In genomic region chr9:137113385-137114159, GRCh38 we compare ENCODE assay signal across 8 cellular contexts. TPM values are rescaled to one million over a fixed set of nuclear protein-coding genes. Genes with fewer than 3 reads are reported as not detected.
DNase-seq lines count a peak whose midpoint lies in the region; ATAC-seq and TF ChIP-seq lines count a peak whose summit lies in the region.

No MANE protein-coding gene starts in this region.

- H3K36me3 Mint-ChIP-seq in Calu3 (ENCODE audit: insufficient read depth, unreplicated experiment) (peaks cover 17% of the 10 kb centered on the region), chondrocyte (ENCODE audit: low read depth) (peaks cover 2% of the 10 kb centered on the region)

- H3K27ac ChIP-seq in PC-3 (ENCODE audit: low read length) (no peak overlapping the region), sigmoid colon (no peak overlapping the region), foreskin keratinocyte (no peak overlapping the region)

- H3K36me3 ChIP-seq in PC-3 (ENCODE audit: low read depth, low read length) (no peaks in the 10 kb centered on the region), sigmoid colon (peaks cover 10 to 43% (median 22%) of the 10 kb centered on the region in 4 donors)

- no peak for DNase-seq in Calu3
- DNase-seq in PC-3 = no peak
- no peak for DNase-seq in chondrocyte (ENCODE audit: low spot score)
- DNase-seq in sigmoid colon = peak; percentile 62
- DNase-seq in putamen (ENCODE audit: low spot score) = no peak
- DNase-seq in foreskin keratinocyte = no peak

- H3K4me3 Mint-ChIP-seq in Calu3 (ENCODE audit: low read depth, unreplicated experiment) = peak overlapping the region; percentile 40
- H3K4me3 Mint-ChIP-seq in chondrocyte (ENCODE audit: unreplicated experiment) = peak overlapping the region; percentile 63

- H3K4me3 ChIP-seq in PC-3 (ENCODE audit: low read length) (no peak overlapping the region), sigmoid colon (peak overlapping the region; percentile 16 to 80 (median 68))

- intact Hi-C loops in Calu3 (cut with micrococcal nuclease; ENCODE audit: unreplicated experiment) = no loop called here
- intact Hi-C loops in PC-3 (cut with micrococcal nuclease) = no loop called here
- intact Hi-C loops in sigmoid colon (cut with DNase I) = loop anchor here (2.0 kb wide), 2 partner anchors 27 to 109 kb away; partner anchors contain the start of genes MAN1B1 and RNF208

- no peaks in the 10 kb centered on the region for H3K9me3 ChIP-seq in PC-3 (ENCODE audit: low read length)
- H3K9me3 ChIP-seq in sigmoid colon = no peaks in the 10 kb centered on the region

- no peak overlapping the region for H3K9ac ChIP-seq in PC-3 (ENCODE audit: low read length)

- TF ChIP-seq POLR2A in sigmoid colon (IDR thresholded peaks at IDR 0.05) = no peak

- POLR2A ChIA-PET in PC-3 (lab: Charles Lee; ENCODE audit: unreplicated experiment) = no interaction called here

- peak overlapping the region; percentile 31 for H3K4me2 ChIP-seq in PC-3 (ENCODE audit: low read length)

- H3K4me1 ChIP-seq in PC-3 (ENCODE audit: insufficient read depth, low read length) (0 out of 2 replicates have a peak, but pooled peaks cover 5% of the 10 kb centered on the region), sigmoid colon (peaks cover 0 to 18% (median 14%) of the 10 kb centered on the region in 4 donors), foreskin keratinocyte (no peaks in the 10 kb centered on the region)

- H4K20me1 ChIP-seq in PC-3 (ENCODE audit: low read length) = no peaks in the 10 kb centered on the region

- H3K27ac Mint-ChIP-seq in Calu3 (ENCODE audit: unreplicated experiment) (peak overlapping the region; percentile 39), chondrocyte (ENCODE audit: unreplicated experiment) (no peak overlapping the region)

- H3K79me2 ChIP-seq in PC-3 (ENCODE audit: low read length) = no peaks in the 10 kb centered on the region

- CTCF ChIA-PET in Calu3 (lab: Charles Lee) = no interaction called here
- CTCF ChIA-PET in PC-3 (lab: Charles Lee) = no interaction called here

- ATAC-seq in PC-3 (peak; percentile 15; the same call in 1 of the 2 replicates), HG03175 (IDR thresholded peaks at IDR 0.05; ENCODE audit: unreplicated experiment) (no peak), foreskin keratinocyte (no peak), GM21367 (IDR thresholded peaks at IDR 0.05; ENCODE audit: unreplicated experiment) (no peak)

- 28 to 44% methylated on average over 66 of the region's 66 CpGs for WGBS in sigmoid colon, 2 donors

- no peaks in the 10 kb centered on the region for H3F3A ChIP-seq in PC-3 (ENCODE audit: low read length, unreplicated experiment)

- no peaks in the 10 kb centered on the region for H3K9me3 Mint-ChIP-seq in Calu3 (ENCODE audit: low read depth, unreplicated experiment)
- H3K9me3 Mint-ChIP-seq in chondrocyte (ENCODE audit: low read depth) = no peaks in the 10 kb centered on the region

- H3K27me3 ChIP-seq in PC-3 (ENCODE audit: low read length) (no peaks in the 10 kb centered on the region), sigmoid colon (no peaks in the 10 kb centered on the region), foreskin keratinocyte (no peaks in the 10 kb centered on the region)

- BruUV-seq in Calu3 (replicated peaks; lab: Mats Ljungman, UMichigan) (no TSS peak), PC-3 (replicated peaks; lab: Mats Ljungman, UMichigan) (no TSS peak)

- H3K4me1 Mint-ChIP-seq in Calu3 (ENCODE audit: low read depth, unreplicated experiment) (no peaks in the 10 kb centered on the region), chondrocyte (ENCODE audit: low read depth) (peaks cover 3% of the 10 kb centered on the region)

- no peaks in the 10 kb centered on the region for H3K9me2 ChIP-seq in PC-3 (replicated peaks; ENCODE audit: low read length)

- no peak overlapping the region for H2AFZ ChIP-seq in PC-3 (ENCODE audit: low read length)

- TF ChIP-seq EP300 in sigmoid colon (IDR thresholded peaks at IDR 0.05) = no peak

- no peak for TF ChIP-seq CTCF in Calu3 (IDR thresholded peaks at IDR 0.05; ENCODE audit: unreplicated experiment)
- TF ChIP-seq CTCF in PC-3 (conservative IDR thresholded peaks at IDR 0.05; ENCODE audit: low read depth, low read length) = no peak
- TF ChIP-seq CTCF in chondrocyte (IDR thresholded peaks at IDR 0.05) = no peak
- TF ChIP-seq CTCF in sigmoid colon (IDR thresholded peaks at IDR 0.05) = no peak
- no peak for TF ChIP-seq CTCF in foreskin keratinocyte (conservative IDR thresholded peaks at IDR 0.05)

- H3K27me3 Mint-ChIP-seq in Calu3 (ENCODE audit: unreplicated experiment) (peaks cover 14% of the 10 kb centered on the region), chondrocyte (ENCODE audit: low read depth) (no peaks in the 10 kb centered on the region)

RNA-seq across cellular contexts. Expression of gene DPP7, which starts 1.0 kb away (rescaled TPM):
- total RNA-seq in Calu3 (2022) (51.6 and 76.8 TPM in 2 replicates), PC-3 (2014; rRNA removed) (101 and 103 TPM in 2 replicates), chondrocyte (54.0 to 85.0 TPM (median 82.2 TPM) in 3 replicates), sigmoid colon (100 to 1,000 TPM in 2 of 4 donors, 10 to 100 TPM in 2; 88.5 to 140 (median 111) TPM), foreskin keratinocyte (35.0 and 54.2 TPM in 2 replicates)
- polyA plus RNA-seq in sigmoid colon (100 to 1,000 TPM in 1 of 3 donors, 10 to 100 TPM in 2; 26.6 to 158 (median 36.6) TPM), foreskin keratinocyte (44.4 and 64.7 TPM in 2 replicates)

RNA-seq across cellular contexts. Expression of gene GRIN1, which starts 25.4 kb away (rescaled TPM):
- total RNA-seq in Calu3 (2022) (0.24 and 0.54 TPM in 2 replicates), PC-3 (2014; rRNA removed) (0.11 TPM in 1 of 2 replicates, not detected in the other), chondrocyte (0.07 TPM in 1 of 3 replicates, not detected in the others), sigmoid colon (1 to 10 TPM in 1 of 4 donors, under 1 TPM in 3; 0.16 to 1.1 (median 0.38) TPM), foreskin keratinocyte (0.07 and 0.17 TPM in 2 replicates)
- polyA plus RNA-seq in sigmoid colon (under 1 TPM in 1 of 3 donors, not detected in 2; 0.69 TPM), foreskin keratinocyte (0.08 and 0.28 TPM in 2 replicates)

RNA-seq across cellular contexts. Expression of gene MAN1B1, which starts 26.8 kb away (rescaled TPM):
- 61.4 and 65.6 TPM in 2 replicates for total RNA-seq in Calu3 (2022)
- total RNA-seq in PC-3 (2014; rRNA removed) = 65.5 and 71.6 TPM in 2 replicates
- 105 to 117 TPM (median 106 TPM) in 3 replicates for total RNA-seq in chondrocyte
- 10 to 100 TPM; 27.8 to 34.9 (median 28.7) TPM for total RNA-seq in sigmoid colon
- 10 to 100 TPM; 12.0 to 52.0 (median 14.1) TPM for polyA plus RNA-seq in sigmoid colon
- total RNA-seq in foreskin keratinocyte = 41.1 and 49.1 TPM in 2 replicates
- polyA plus RNA-seq in foreskin keratinocyte = 38.5 and 49.2 TPM in 2 replicates

RNA-seq across cellular contexts. Expression of gene UAP1L1, which starts 36.3 kb away (rescaled TPM):
- total RNA-seq in Calu3 (2022) (9.1 and 10.8 TPM in 2 replicates), PC-3 (2014; rRNA removed) (5.0 and 6.4 TPM in 2 replicates), chondrocyte (26.1 to 44.0 TPM (median 41.7 TPM) in 3 replicates), sigmoid colon (1 to 10 TPM; 2.9 to 9.1 (median 4.8) TPM), foreskin keratinocyte (5.6 and 6.2 TPM in 2 replicates)
- polyA plus RNA-seq in sigmoid colon (1 to 10 TPM; 4.2 to 9.6 (median 6.0) TPM), foreskin keratinocyte (4.8 and 5.9 TPM in 2 replicates)

RNA-seq across cellular contexts. Expression of gene SAPCD2, which starts 43.2 kb away (rescaled TPM):
- total RNA-seq in Calu3 (2022) = 38.4 and 41.1 TPM in 2 replicates
- 98.4 and 134 TPM in 2 replicates for total RNA-seq in PC-3 (2014; rRNA removed)
- total RNA-seq in chondrocyte = 0.87 to 3.2 TPM (median 2.5 TPM) in 3 replicates
- total RNA-seq in sigmoid colon = under 1 TPM in 1 of 4 donors, not detected in 3; 0.81 TPM
- polyA plus RNA-seq in sigmoid colon = 10 to 100 TPM in 1 of 3 donors, 1 to 10 TPM in 2; 3.6 to 16.4 (median 3.7) TPM
- 4.8 and 5.2 TPM in 2 replicates for total RNA-seq in foreskin keratinocyte
- polyA plus RNA-seq in foreskin keratinocyte = 3.3 and 3.6 TPM in 2 replicates
